Comparison of ENCODE assay signal across 1 cellular context in genomic region chr7:1103009-1103788, GRCh38.
TF ChIP-seq lines count a peak whose summit lies in the region.

No MANE protein-coding gene starts in this region.

TF ChIP-seq in HepG2, 621 proteins besides CTCF, POLR2A, EP300 and RAD21:
- peak; percentile 69; the same call in 1 of the 2 replicates for TF ChIP-seq ZBTB38 (CRISPR knock-in tag; IDR thresholded peaks at IDR 0.05)
- TF ChIP-seq HIVEP1 (CRISPR knock-in tag; IDR thresholded peaks at IDR 0.05): 0 out of 2 replicates have a peak, but pooled peaks have one; percentile 30
- peak; percentile 48; the same call in 1 of the 2 replicates for TF ChIP-seq FOXA3 (CRISPR knock-in tag; IDR thresholded peaks at IDR 0.05)
- no peak for TF ChIP-seq HCFC1 (IDR thresholded peaks at IDR 0.05; ENCODE audit: low read depth, low read length)
- TF ChIP-seq, protein P1, sequence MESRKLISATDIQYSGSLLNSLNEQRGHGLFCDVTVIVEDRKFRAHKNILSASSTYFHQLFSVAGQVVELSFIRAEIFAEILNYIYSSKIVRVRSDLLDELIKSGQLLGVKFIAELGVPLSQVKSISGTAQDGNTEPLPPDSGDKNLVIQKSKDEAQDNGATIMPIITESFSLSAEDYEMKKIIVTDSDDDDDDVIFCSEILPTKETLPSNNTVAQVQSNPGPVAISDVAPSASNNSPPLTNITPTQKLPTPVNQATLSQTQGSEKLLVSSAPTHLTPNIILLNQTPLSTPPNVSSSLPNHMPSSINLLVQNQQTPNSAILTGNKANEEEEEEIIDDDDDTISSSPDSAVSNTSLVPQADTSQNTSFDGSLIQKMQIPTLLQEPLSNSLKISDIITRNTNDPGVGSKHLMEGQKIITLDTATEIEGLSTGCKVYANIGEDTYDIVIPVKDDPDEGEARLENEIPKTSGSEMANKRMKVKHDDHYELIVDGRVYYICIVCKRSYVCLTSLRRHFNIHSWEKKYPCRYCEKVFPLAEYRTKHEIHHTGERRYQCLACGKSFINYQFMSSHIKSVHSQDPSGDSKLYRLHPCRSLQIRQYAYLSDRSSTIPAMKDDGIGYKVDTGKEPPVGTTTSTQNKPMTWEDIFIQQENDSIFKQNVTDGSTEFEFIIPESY (CRISPR knock-in tag; IDR thresholded peaks at IDR 0.05): peak; percentile 61; the same call in 1 of the 2 replicates
- TF ChIP-seq KLF6 (CRISPR knock-in tag; IDR thresholded peaks at IDR 0.05): no peak
- TF ChIP-seq, protein P2, sequence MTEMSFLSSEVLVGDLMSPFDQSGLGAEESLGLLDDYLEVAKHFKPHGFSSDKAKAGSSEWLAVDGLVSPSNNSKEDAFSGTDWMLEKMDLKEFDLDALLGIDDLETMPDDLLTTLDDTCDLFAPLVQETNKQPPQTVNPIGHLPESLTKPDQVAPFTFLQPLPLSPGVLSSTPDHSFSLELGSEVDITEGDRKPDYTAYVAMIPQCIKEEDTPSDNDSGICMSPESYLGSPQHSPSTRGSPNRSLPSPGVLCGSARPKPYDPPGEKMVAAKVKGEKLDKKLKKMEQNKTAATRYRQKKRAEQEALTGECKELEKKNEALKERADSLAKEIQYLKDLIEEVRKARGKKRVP (CRISPR knock-in tag; IDR thresholded peaks at IDR 0.05): peak in 1 of 2 experiments; percentile 80; a peak in 2 of 4 replicates
- TF ChIP-seq, protein P3, sequence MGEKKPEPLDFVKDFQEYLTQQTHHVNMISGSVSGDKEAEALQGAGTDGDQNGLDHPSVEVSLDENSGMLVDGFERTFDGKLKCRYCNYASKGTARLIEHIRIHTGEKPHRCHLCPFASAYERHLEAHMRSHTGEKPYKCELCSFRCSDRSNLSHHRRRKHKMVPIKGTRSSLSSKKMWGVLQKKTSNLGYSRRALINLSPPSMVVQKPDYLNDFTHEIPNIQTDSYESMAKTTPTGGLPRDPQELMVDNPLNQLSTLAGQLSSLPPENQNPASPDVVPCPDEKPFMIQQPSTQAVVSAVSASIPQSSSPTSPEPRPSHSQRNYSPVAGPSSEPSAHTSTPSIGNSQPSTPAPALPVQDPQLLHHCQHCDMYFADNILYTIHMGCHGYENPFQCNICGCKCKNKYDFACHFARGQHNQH (CRISPR knock-in tag; IDR thresholded peaks at IDR 0.05): peak; percentile 93; the same call in 1 of the 2 replicates
- peak; percentile 53 for TF ChIP-seq SKI (IDR thresholded peaks at IDR 0.05; ENCODE audit: partially characterized antibody)
- no peak for TF ChIP-seq NFYB (CRISPR knock-in tag; IDR thresholded peaks at IDR 0.05)
- peak; percentile 19 for TF ChIP-seq PRPF4 (IDR thresholded peaks at IDR 0.05; ENCODE audit: low read depth, low read length, poor library complexity, severe bottlenecking)
- TF ChIP-seq CEBPG (CRISPR knock-in tag; IDR thresholded peaks at IDR 0.05): peak; percentile 31; the same call in 1 of the 2 replicates
- peak; percentile 85 for TF ChIP-seq ZNF3 (CRISPR knock-in tag; IDR thresholded peaks at IDR 0.05)
TF ChIP-seq in HepG2: peak in this region for 10.
